8 cellular contexts compared by ENCODE assay signal in genomic region chr1:244010599-244011211, GRCh38.
"Had no signal": no experiment of that assay in that cellular context is flagged by ENCODE, and none has a peak within 500 bp of the region (broad histone marks: within the 10 kb centered on the region; RNA-seq: fewer than 3 reads in every experiment).

No MANE protein-coding gene starts in this region.

- H3K9me3 ChIP-seq: gastroesophageal sphincter, left lung, testis had no signal

- H3K36me3 ChIP-seq: gastroesophageal sphincter, left lung had no signal

- H3K4me1 ChIP-seq: left lung, testis had no signal

- H3K4me3 ChIP-seq: gastroesophageal sphincter, left lung, testis had no signal

- DNase-seq: cortex of kidney, left lung, natural killer cell, occipital lobe, testis had no signal

- H3K27ac ChIP-seq: gastroesophageal sphincter, left lung, testis had no signal

- H3K27me3 ChIP-seq: testis had no signal

- ATAC-seq: gastroesophageal sphincter, left lung had no signal

- FAIRE-seq: keratinocyte, TTC549 had no signal
